Comparison of ENCODE assay signal across 23 cellular contexts in genomic region chr3:128006471-128007424, GRCh38. TPM values are rescaled to one million over a fixed set of nuclear protein-coding genes. Genes with fewer than 3 reads are reported as not detected.
DNase-seq lines count a peak whose midpoint lies in the region; ATAC-seq and TF ChIP-seq lines count a peak whose summit lies in the region.
"Had no signal": no experiment of that assay in that cellular context is flagged by ENCODE, and none has a peak within 500 bp of the region (broad histone marks: within the 10 kb centered on the region; RNA-seq: fewer than 3 reads in every experiment).

No MANE protein-coding gene starts in this region.

- H3K4me3 Mint-ChIP-seq in activated naive CD4-positive, alpha-beta T cell treated with anti-CD3 and anti-CD28 coated beads, Interleukin-2, amount 10 ng/mL, durations not matched to agents 7 days and 5 days, result no peak overlapping the region
- H3K4me3 Mint-ChIP-seq: activated CD8-positive, alpha-beta T cell treated with anti-CD3 and anti-CD28 coated beads for 36 hours; activated naive CD8-positive, alpha-beta T cell had no signal

- peak; percentile 22 for DNase-seq in COLO829 (ENCODE audit: low spot score)
- peak; percentile 71 for DNase-seq in ecto neural progenitor cell (ENCODE audit: low spot score)
- peak; percentile 11 for DNase-seq in myocyte (ENCODE audit: low read depth)
- DNase-seq in Ammon's horn (ENCODE audit: low spot score), result no peak
- DNase-seq in activated naive CD4-positive, alpha-beta T cell treated with anti-CD3 and anti-CD28 coated beads, Interleukin-2, amount 10 ng/mL, durations not matched to agents 7 days and 5 days, result no peak
- DNase-seq: activated CD8-positive, alpha-beta T cell treated with anti-CD3 and anti-CD28 coated beads for 36 hours; activated T-cell treated with anti-CD3 and anti-CD28 coated beads, Interleukin-2, amount 50 U/mL, for 48 hours; Caco-2; dorsolateral prefrontal cortex; esophagus squamous epithelium; left cardiac atrium; ovary; small intestine; stimulated activated CD4-positive, alpha-beta T cell treated with anti-CD3 and anti-CD28 coated beads, Interleukin-4, amount 100 ng/mL, for 4 hours; stimulated activated CD8-positive, alpha-beta memory T cell treated with anti-CD3 and anti-CD28 coated beads, Interleukin-4, amount 100 ng/mL, for 48 hours; substantia nigra; T-helper 1 cell had no signal

- no peaks in the 10 kb centered on the region for H3K9me3 Mint-ChIP-seq in activated naive CD4-positive, alpha-beta T cell treated with anti-CD3 and anti-CD28 coated beads, Interleukin-2, amount 10 ng/mL, durations not matched to agents 7 days and 5 days
- H3K9me3 Mint-ChIP-seq: activated CD8-positive, alpha-beta T cell treated with anti-CD3 and anti-CD28 coated beads for 36 hours had no signal

- peaks cover 27% of the 10 kb centered on the region for H3K27me3 Mint-ChIP-seq in activated naive CD4-positive, alpha-beta T cell treated with anti-CD3 and anti-CD28 coated beads, Interleukin-2, amount 10 ng/mL, durations not matched to agents 7 days and 5 days

- no peak overlapping the region for H3K27ac Mint-ChIP-seq in activated naive CD4-positive, alpha-beta T cell treated with anti-CD3 and anti-CD28 coated beads, Interleukin-2, amount 10 ng/mL, durations not matched to agents 7 days and 5 days
- H3K27ac Mint-ChIP-seq: activated CD8-positive, alpha-beta T cell treated with anti-CD3 and anti-CD28 coated beads for 36 hours; activated naive CD8-positive, alpha-beta T cell had no signal

- H3K9me3 ChIP-seq in HEK293 (ENCODE audit: control insufficient read depth, insufficient read depth, low read depth, low read length), result no peaks in the 10 kb centered on the region
- H3K9me3 ChIP-seq: Caco-2, esophagus squamous epithelium, ovary had no signal

- H3K36me3 Mint-ChIP-seq in activated naive CD4-positive, alpha-beta T cell treated with anti-CD3 and anti-CD28 coated beads, Interleukin-2, amount 10 ng/mL, durations not matched to agents 7 days and 5 days, result no peaks in the 10 kb centered on the region

- H3K4me3 ChIP-seq in HEK293 (ENCODE audit: low read depth, low read length), result no peak overlapping the region
- H3K4me3 ChIP-seq: dorsolateral prefrontal cortex, esophagus squamous epithelium, ovary had no signal

- POLR2A ChIA-PET in HEK293 (lab: Yijun Ruan, JAX), result no interaction called here

- TF ChIP-seq CTCF in HEK293 (tag by site-specific recombination; IDR thresholded peaks at IDR 0.05), result no peak

- H3K27ac ChIP-seq in HEK293 (ENCODE audit: extremely low read depth, low read depth, low read length), result no peak overlapping the region
- H3K27ac ChIP-seq: dorsolateral prefrontal cortex, esophagus squamous epithelium, ovary, WERI-Rb-1 had no signal

- no peaks in the 10 kb centered on the region for H3K4me1 ChIP-seq in HEK293 (ENCODE audit: control insufficient read depth, insufficient read depth, low read length)
- H3K4me1 ChIP-seq: Caco-2 had no signal

- no peaks in the 10 kb centered on the region for H3K36me3 ChIP-seq in HEK293 (ENCODE audit: control insufficient read depth in 2 of 2, insufficient read depth in 1 of 2, low read length in 2 of 2)
- H3K36me3 ChIP-seq: esophagus squamous epithelium, ovary, WERI-Rb-1 had no signal

- ATAC-seq in GM19397 (IDR thresholded peaks at IDR 0.05; ENCODE audit: unreplicated experiment) (no peak), HG03095 (IDR thresholded peaks at IDR 0.05; ENCODE audit: unreplicated experiment) (no peak)
- ATAC-seq: activated CD8-positive, alpha-beta T cell treated with anti-CD3 and anti-CD28 coated beads for 36 hours; HCT116 had no signal

- CTCF ChIA-PET in HEK293 (lab: Yijun Ruan, JAX), result interaction anchor here (0.7 kb wide), 1 partner anchor 57 kb away, joined by 5 read pairs; no protein-coding TSS in a partner anchor
- CTCF ChIA-PET in activated naive CD4-positive, alpha-beta T cell treated with anti-CD3 and anti-CD28 coated beads, Interleukin-2, amount 10 ng/mL, durations not matched to agents 7 days and 5 days (lab: Charles Lee), result no interaction called here

- H3K4me1 Mint-ChIP-seq in activated naive CD4-positive, alpha-beta T cell treated with anti-CD3 and anti-CD28 coated beads, Interleukin-2, amount 10 ng/mL, durations not matched to agents 7 days and 5 days, result peaks cover 4% of the 10 kb centered on the region

TF ChIP-seq in HEK293, 187 proteins besides CTCF, POLR2A, EP300 and RAD21:
- TF ChIP-seq ZFHX2 (tag by site-specific recombination; conservative IDR thresholded peaks at IDR 0.05) (peak; percentile 63), SP2 (tag by site-specific recombination; IDR thresholded peaks at IDR 0.05) (0 out of 2 replicates have a peak, but pooled peaks have one; percentile 5), KLF1 (tag by site-specific recombination; IDR thresholded peaks at IDR 0.05) (no peak), ZNF692 (tag by site-specific recombination; IDR thresholded peaks at IDR 0.05) (no peak), EGR2 (tag by site-specific recombination; IDR thresholded peaks at IDR 0.05; ENCODE audit: low read depth) (peak; percentile 49), ZNF747 (tag by site-specific recombination; IDR thresholded peaks at IDR 0.05) (no peak), ZBTB1 (tag by site-specific recombination; IDR thresholded peaks at IDR 0.05) (no peak)

RNA-seq across cellular contexts. Expression of gene SEC61A1, which starts 45.5 kb away (rescaled TPM):
- 234 and 274 TPM in 2 replicates for total RNA-seq in myocyte
- 305 TPM for polyA plus RNA-seq in myocyte (2012)

Comparison
In these comparisons a context has a peak if more than half of its experiments do, and no peak if none do; other contexts are left out.
1. DNase-seq: peak in COLO829 (single experiment), ecto neural progenitor cell (single experiment) and myocyte (single experiment); none in Ammon's horn (single experiment) and activated naive CD4-positive, alpha-beta T cell treated with anti-CD3 and anti-CD28 coated beads, Interleukin-2, amount 10 ng/mL, durations not matched to agents 7 days and 5 days (single experiment).